9 cellular contexts compared by ENCODE assay signal in genomic region chr11:63531074-63531792, GRCh38. TPM values are rescaled to one million over a fixed set of nuclear protein-coding genes. Genes with fewer than 3 reads are reported as not detected.
DNase-seq lines count a peak whose midpoint lies in the region; ATAC-seq and TF ChIP-seq lines count a peak whose summit lies in the region.
"Not testable (repeated sequence)": the region's sequence is repeated elsewhere in the genome, so short reads cannot be mapped to it uniquely, and the experiment has no call there.
"Had no signal": no experiment of that assay in that cellular context is flagged by ENCODE, and none has a peak within 500 bp of the region (broad histone marks: within the 10 kb centered on the region; RNA-seq: fewer than 3 reads in every experiment).

No MANE protein-coding gene starts in this region.

- not testable (repeated sequence) for TF ChIP-seq CTCF in foreskin fibroblast (IDR thresholded peaks at IDR 0.05; ENCODE audit: low read depth, low read length)

- peaks cover 60% of the 10 kb centered on the region for H3K4me1 Mint-ChIP-seq in T-helper 1 cell treated with Interleukin-12 subunit alpha and Interleukin-12 subunit beta and Interleukin-4 antibody, amounts not matched to agents 30 μg/mL and 1 μg/mL, for 36 hours (ENCODE audit: low read depth)
- H3K4me1 Mint-ChIP-seq in activated naive CD8-positive, alpha-beta T cell (ENCODE audit: low read depth), result peaks cover 66% of the 10 kb centered on the region
- H3K4me1 Mint-ChIP-seq in natural killer cell treated with Interleukin-12 subunit alpha and Interleukin-12 subunit beta and Interleukin-15 and Interleukin-18, amount 100 ng/mL, for 72 hours (ENCODE audit: low read depth in 2 of 2), result peaks cover 50 to 66% of the 10 kb centered on the region in 2 donors

- not testable (repeated sequence) for H3K27ac ChIP-seq in ACC112 (ENCODE audit: low read depth, low read length)

- H3K9me3 Mint-ChIP-seq in T-helper 1 cell treated with Interleukin-12 subunit alpha and Interleukin-12 subunit beta and Interleukin-4 antibody, amounts not matched to agents 30 μg/mL and 1 μg/mL, for 36 hours; activated naive CD8-positive, alpha-beta T cell (ENCODE audit: low read depth); natural killer cell treated with Interleukin-12 subunit alpha and Interleukin-12 subunit beta and Interleukin-15 and Interleukin-18, amount 100 ng/mL, for 72 hours: not testable (repeated sequence)

- not testable (repeated sequence) for H3K4me3 ChIP-seq in ACC112 (ENCODE audit: low read depth, low read length); foreskin fibroblast (ENCODE audit: low read depth in 1 of 2, low read length in 2 of 2)

- H3K27ac Mint-ChIP-seq in T-helper 1 cell treated with Interleukin-12 subunit alpha and Interleukin-12 subunit beta and Interleukin-4 antibody, amounts not matched to agents 30 μg/mL and 1 μg/mL, for 36 hours, result peak overlapping the region; percentile 82
- peak overlapping the region; percentile 85 for H3K27ac Mint-ChIP-seq in activated naive CD8-positive, alpha-beta T cell
- peak overlapping the region; percentile 33 to 74 for H3K27ac Mint-ChIP-seq in natural killer cell treated with Interleukin-12 subunit alpha and Interleukin-12 subunit beta and Interleukin-15 and Interleukin-18, amount 100 ng/mL, for 72 hours

- H3K27me3 ChIP-seq in ACC112 (ENCODE audit: insufficient read depth, low read length), result not testable (repeated sequence)

- in situ Hi-C loops in KBM-7 (cut with MboI; ENCODE audit: low pct_unique_long_range_greater_than_20kb, low sequenced_read_pairs), result not testable (repeated sequence)

- not testable (repeated sequence) for H3K27me3 Mint-ChIP-seq in T-helper 1 cell treated with Interleukin-12 subunit alpha and Interleukin-12 subunit beta and Interleukin-4 antibody, amounts not matched to agents 30 μg/mL and 1 μg/mL, for 36 hours (ENCODE audit: low read depth); activated naive CD8-positive, alpha-beta T cell; natural killer cell treated with Interleukin-12 subunit alpha and Interleukin-12 subunit beta and Interleukin-15 and Interleukin-18, amount 100 ng/mL, for 72 hours

- not testable (repeated sequence) for H3K36me3 ChIP-seq in ACC112 (ENCODE audit: insufficient read depth, low read length)

- H3K4me3 Mint-ChIP-seq in T-helper 1 cell treated with Interleukin-12 subunit alpha and Interleukin-12 subunit beta and Interleukin-4 antibody, amounts not matched to agents 30 μg/mL and 1 μg/mL, for 36 hours, result peak overlapping the region; percentile 52
- H3K4me3 Mint-ChIP-seq in activated naive CD8-positive, alpha-beta T cell, result peak overlapping the region; percentile 72
- peak overlapping the region; percentile 76 for H3K4me3 Mint-ChIP-seq in natural killer cell treated with Interleukin-12 subunit alpha and Interleukin-12 subunit beta and Interleukin-15 and Interleukin-18, amount 100 ng/mL, for 72 hours

- not testable (repeated sequence) for H3K79me2 ChIP-seq in ACC112 (ENCODE audit: control insufficient read depth, insufficient read depth, low read length, unreplicated experiment)

- H3K36me3 Mint-ChIP-seq in T-helper 1 cell treated with Interleukin-12 subunit alpha and Interleukin-12 subunit beta and Interleukin-4 antibody, amounts not matched to agents 30 μg/mL and 1 μg/mL, for 36 hours (ENCODE audit: low read depth); activated naive CD8-positive, alpha-beta T cell; natural killer cell treated with Interleukin-12 subunit alpha and Interleukin-12 subunit beta and Interleukin-15 and Interleukin-18, amount 100 ng/mL, for 72 hours: not testable (repeated sequence)

- peaks cover 26% of the 10 kb centered on the region for H3K4me1 ChIP-seq in ACC112 (ENCODE audit: control insufficient read depth, insufficient read depth, low read length, unreplicated experiment)

- H2AFZ ChIP-seq in ACC112 (ENCODE audit: low read length, unreplicated experiment), result peak overlapping the region; percentile 66

- peak; percentile 49 for DNase-seq in KBM-7
- DNase-seq in foreskin fibroblast, result peak; percentile 68 to 89
- not testable (repeated sequence) for DNase-seq in natural killer cell treated with Interleukin-12 subunit alpha and Interleukin-12 subunit beta and Interleukin-15 and Interleukin-18, amount 100 ng/mL, for 72 hours (ENCODE audit: low spot score)

- ATAC-seq in GM18519 (IDR thresholded peaks at IDR 0.05; ENCODE audit: low FRiP score, unreplicated experiment), result peak; percentile 64
- ATAC-seq in HG02610 (IDR thresholded peaks at IDR 0.05; ENCODE audit: unreplicated experiment), result peak; percentile 65
- peak; percentile 89 to 96 for ATAC-seq in natural killer cell treated with Interleukin-12 subunit alpha and Interleukin-12 subunit beta and Interleukin-15 and Interleukin-18, amount 100 ng/mL, for 72 hours

RNA-seq across cellular contexts. Expression of gene PLAAT4, which starts 5.4 kb away (rescaled TPM):
- 100 to 1,000 TPM in 1 of 2 donors, 10 to 100 TPM in 1; 42.5 to 193 TPM for total RNA-seq in natural killer cell treated with Interleukin-12 subunit alpha and Interleukin-12 subunit beta and Interleukin-15 and Interleukin-18, amount 100 ng/mL, for 72 hours

RNA-seq across cellular contexts. Expression of gene LGALS12, which starts 25.3 kb away (rescaled TPM):
- total RNA-seq in natural killer cell treated with Interleukin-12 subunit alpha and Interleukin-12 subunit beta and Interleukin-15 and Interleukin-18, amount 100 ng/mL, for 72 hours, result under 1 TPM in 1 of 2 donors, not detected in 1; 0.59 TPM
- total RNA-seq: glomerular endothelial cell had no signal

RNA-seq across cellular contexts. Expression of gene PLAAT2, which starts 31.9 kb away (rescaled TPM):
- 1 to 10 TPM in 1 of 2 donors, not detected in 1; 1.4 TPM for total RNA-seq in natural killer cell treated with Interleukin-12 subunit alpha and Interleukin-12 subunit beta and Interleukin-15 and Interleukin-18, amount 100 ng/mL, for 72 hours
- total RNA-seq: glomerular endothelial cell had no signal

RNA-seq across cellular contexts. Expression of gene PLAAT5, which starts 40.3 kb away (rescaled TPM):
- total RNA-seq in natural killer cell treated with Interleukin-12 subunit alpha and Interleukin-12 subunit beta and Interleukin-15 and Interleukin-18, amount 100 ng/mL, for 72 hours, result under 1 TPM in 1 of 2 donors, not detected in 1; 0.36 TPM
- total RNA-seq: glomerular endothelial cell had no signal
